ENCODE assay signal across 15 cellular contexts in the genomic region with DNA sequence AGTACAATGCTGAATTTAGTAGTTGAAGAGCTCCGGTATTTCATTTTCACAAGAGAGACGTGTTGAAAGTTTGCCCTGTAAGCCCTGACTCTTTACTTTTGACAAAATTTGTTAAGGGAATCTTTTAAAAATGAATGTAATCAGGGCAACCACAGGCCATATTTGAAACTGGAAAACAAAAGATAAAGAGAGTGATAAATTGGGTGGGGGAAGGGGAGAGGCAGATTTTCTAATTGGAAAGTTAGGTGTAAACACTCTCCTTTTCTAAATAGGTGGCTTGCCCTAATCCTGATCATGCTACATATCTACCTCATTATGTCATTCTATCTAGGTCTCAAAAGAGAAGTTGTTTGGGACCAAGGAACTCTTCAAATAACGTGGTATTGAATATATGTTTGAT.
DNase-seq lines count a peak whose midpoint lies in the region; ATAC-seq and TF ChIP-seq lines count a peak whose summit lies in the region.
"Had no signal": no experiment of that assay in that cellular context is flagged by ENCODE, and none has a peak within 500 bp of the region (broad histone marks: within the 10 kb centered on the region; RNA-seq: fewer than 3 reads in every experiment).

No MANE protein-coding gene starts in this region.

- no peaks in the 10 kb centered on the region for H3K9me2 ChIP-seq in SU-DHL-6 (replicated peaks; ENCODE audit: insufficient read depth, low read length)

- no peak overlapping the region for H3K4me3 ChIP-seq in SU-DHL-6 (ENCODE audit: insufficient read depth, low read length, poor library complexity, severe bottlenecking)
- H3K4me3 ChIP-seq: BLaER1 treated with 17β-estradiol and CSF1 and Interleukin-3, amounts not matched to agents 10 nM and 100 nM had no signal

- H3K9ac ChIP-seq in SU-DHL-6 (ENCODE audit: low read length): no peak overlapping the region

- no peak overlapping the region for H2AFZ ChIP-seq in SU-DHL-6 (ENCODE audit: low read depth, low read length, severe bottlenecking)

- H3K4me1 Mint-ChIP-seq in activated CD8-positive, alpha-beta memory T cell treated with anti-CD3 and anti-CD28 coated beads, Interleukin-2, amount 10 ng/mL, durations not matched to agents 7 days and 5 days: peaks cover 26% of the 10 kb centered on the region
- H3K4me1 Mint-ChIP-seq in mesothelial cell of epicardium: peaks cover 60% of the 10 kb centered on the region

- no peak for DNase-seq in activated CD8-positive, alpha-beta memory T cell treated with anti-CD3 and anti-CD28 coated beads, Interleukin-2, amount 10 ng/mL, durations not matched to agents 7 days and 5 days
- DNase-seq in activated CD8-positive, alpha-beta memory T cell treated with anti-CD3 and anti-CD28 coated beads for 24 hours: no peak
- DNase-seq in mesothelial cell of epicardium (ENCODE audit: low spot score in 2 of 2, unreplicated experiment in 2 of 2) (no peak), NCI-H1417 treated with DMSO at 0.1 percent for 48 hours (lab: John Stamatoyannopoulos, UW) (no peak), NOMO-1 treated with DMSO at 0.1 percent for 48 hours (lab: John Stamatoyannopoulos, UW; ENCODE audit: unreplicated experiment) (no peak), NCI-H524 (lab: John Stamatoyannopoulos, UW) (no peak), A172 (ENCODE audit: low spot score) (no peak)
- DNase-seq: 8988T; CD8-positive, alpha-beta memory T cell; DMS79 treated with DMSO at 0.1 percent for 48 hours; HCEC 1CT; NCI-H2029 treated with DMSO at 0.1 percent for 48 hours; SHP77 treated with DMSO at 0.1 percent for 48 hours had no signal

- peaks cover 2% of the 10 kb centered on the region for H3K36me3 Mint-ChIP-seq in activated CD8-positive, alpha-beta memory T cell treated with anti-CD3 and anti-CD28 coated beads, Interleukin-2, amount 10 ng/mL, durations not matched to agents 7 days and 5 days
- H3K36me3 Mint-ChIP-seq in mesothelial cell of epicardium: no peaks in the 10 kb centered on the region
- H3K36me3 Mint-ChIP-seq: CD8-positive, alpha-beta memory T cell had no signal

- H3K4me2 ChIP-seq in SU-DHL-6 (ENCODE audit: low read depth, low read length, poor library complexity, severe bottlenecking): peak overlapping the region; percentile 59

- no peaks in the 10 kb centered on the region for H4K20me1 ChIP-seq in SU-DHL-6 (ENCODE audit: low read depth, low read length)
- H4K20me1 ChIP-seq: BLaER1 treated with 17β-estradiol and CSF1 and Interleukin-3, amounts not matched to agents 10 nM and 100 nM had no signal

- H3K9me3 Mint-ChIP-seq in activated CD8-positive, alpha-beta memory T cell treated with anti-CD3 and anti-CD28 coated beads, Interleukin-2, amount 10 ng/mL, durations not matched to agents 7 days and 5 days (ENCODE audit: low read depth): no peaks in the 10 kb centered on the region
- no peaks in the 10 kb centered on the region for H3K9me3 Mint-ChIP-seq in mesothelial cell of epicardium
- H3K9me3 Mint-ChIP-seq: CD8-positive, alpha-beta memory T cell had no signal

- no peaks in the 10 kb centered on the region for H3K9me3 ChIP-seq in SU-DHL-6 (ENCODE audit: insufficient read depth, low read length)
- H3K9me3 ChIP-seq: BLaER1 treated with 17β-estradiol and CSF1 and Interleukin-3, amounts not matched to agents 10 nM and 100 nM had no signal

- H3K4me3 Mint-ChIP-seq in activated CD8-positive, alpha-beta memory T cell treated with anti-CD3 and anti-CD28 coated beads, Interleukin-2, amount 10 ng/mL, durations not matched to agents 7 days and 5 days: no peak overlapping the region
- H3K4me3 Mint-ChIP-seq in mesothelial cell of epicardium: no peak overlapping the region

- H3K27ac ChIP-seq in SU-DHL-6 (ENCODE audit: low read depth, low read length): peak overlapping the region; percentile 73; the same call in 1 of the 2 replicates

- TF ChIP-seq CTCF in SU-DHL-6 (IDR thresholded peaks at IDR 0.05; ENCODE audit: insufficient read depth, low read length, poor library complexity, severe bottlenecking) (no peak), mesothelial cell of epicardium (IDR thresholded peaks at IDR 0.05; ENCODE audit: unreplicated experiment) (no peak)

- no peaks in the 10 kb centered on the region for H3K79me2 ChIP-seq in SU-DHL-6 (ENCODE audit: insufficient read depth, low read length)

- peaks cover 16% of the 10 kb centered on the region; the same call in 1 of the 2 replicates for H3F3A ChIP-seq in SU-DHL-6 (ENCODE audit: insufficient read depth)

- no peaks in the 10 kb centered on the region for H3K27me3 Mint-ChIP-seq in activated CD8-positive, alpha-beta memory T cell treated with anti-CD3 and anti-CD28 coated beads, Interleukin-2, amount 10 ng/mL, durations not matched to agents 7 days and 5 days
- no peaks in the 10 kb centered on the region for H3K27me3 Mint-ChIP-seq in mesothelial cell of epicardium (ENCODE audit: low read depth)
- H3K27me3 Mint-ChIP-seq: CD8-positive, alpha-beta memory T cell had no signal

- no peaks in the 10 kb centered on the region for H3K27me3 ChIP-seq in SU-DHL-6 (ENCODE audit: low read length)
- H3K27me3 ChIP-seq: BLaER1 treated with 17β-estradiol and CSF1 and Interleukin-3, amounts not matched to agents 10 nM and 100 nM had no signal

- peak overlapping the region; percentile 46 for H3K27ac Mint-ChIP-seq in activated CD8-positive, alpha-beta memory T cell treated with anti-CD3 and anti-CD28 coated beads, Interleukin-2, amount 10 ng/mL, durations not matched to agents 7 days and 5 days
- H3K27ac Mint-ChIP-seq in mesothelial cell of epicardium: peak overlapping the region; percentile 64

- CTCF ChIA-PET in activated CD8-positive, alpha-beta memory T cell treated with anti-CD3 and anti-CD28 coated beads, Interleukin-2, amount 10 ng/mL, durations not matched to agents 7 days and 5 days (lab: Charles Lee): interaction anchor here (3.7 kb wide), 1 partner anchor 82 kb away, joined by 44 read pairs; no protein-coding TSS in a partner anchor

- ATAC-seq in activated CD8-positive, alpha-beta memory T cell treated with anti-CD3 and anti-CD28 coated beads, Interleukin-2, amount 10 ng/mL, durations not matched to agents 7 days and 5 days: no peak

- no peaks in the 10 kb centered on the region for H3K36me3 ChIP-seq in SU-DHL-6 (ENCODE audit: low read length)
- H3K36me3 ChIP-seq: BLaER1 treated with 17β-estradiol and CSF1 and Interleukin-3, amounts not matched to agents 10 nM and 100 nM had no signal
